ENCODE assay signal across 9 cellular contexts in the genomic region with DNA sequence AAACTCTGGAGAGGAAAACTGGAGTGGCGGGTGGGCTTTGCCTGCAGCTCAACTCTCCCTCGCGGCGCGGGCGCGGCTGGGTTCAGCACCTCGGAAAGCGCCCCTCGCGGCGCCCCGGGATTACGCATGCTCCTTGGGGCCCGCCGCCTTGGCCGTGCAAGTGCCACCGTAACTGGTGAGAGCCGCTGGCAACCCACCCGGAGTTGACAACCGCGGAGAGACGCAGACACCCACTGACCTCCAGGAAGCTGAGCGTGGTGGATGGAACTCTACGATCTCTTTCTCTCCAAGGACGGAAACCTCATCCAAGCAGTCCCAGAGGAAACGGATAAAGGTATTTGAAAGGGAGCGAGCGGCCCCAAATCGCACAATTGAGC. TPM values are rescaled to one million over a fixed set of nuclear protein-coding genes. Genes with fewer than 3 reads are reported as not detected.
DNase-seq lines count a peak whose midpoint lies in the region; ATAC-seq and TF ChIP-seq lines count a peak whose summit lies in the region.
"Had no signal": no experiment of that assay in that cellular context is flagged by ENCODE, and none has a peak within 500 bp of the region (broad histone marks: within the 10 kb centered on the region; RNA-seq: fewer than 3 reads in every experiment).

No MANE protein-coding gene starts in this region.

- peak; percentile 61 for ATAC-seq in CD4-positive, alpha-beta T cell (ENCODE audit: poor library complexity)
- ATAC-seq in RWPE2 (ENCODE audit: low read depth) (peak; percentile 48; the same call in 2 of the 3 replicates), GM21717 (IDR thresholded peaks at IDR 0.05; ENCODE audit: unreplicated experiment) (no peak)

- no peak overlapping the region for H3K27ac ChIP-seq in CD4-positive, alpha-beta T cell (ENCODE audit: low read depth, low read length)
- H3K27ac ChIP-seq in RWPE2 (ENCODE audit: poor library complexity, severe bottlenecking) (no peak overlapping the region), breast epithelium (no peak overlapping the region)

- peaks cover 56% of the 10 kb centered on the region for H3K27me3 ChIP-seq in CD4-positive, alpha-beta T cell (ENCODE audit: control insufficient read depth, insufficient read depth, low read length)
- H3K27me3 ChIP-seq in HAP-1 (ENCODE audit: low read depth): peaks cover 4% of the 10 kb centered on the region; the same call in 1 of the 2 replicates
- H3K27me3 ChIP-seq in RWPE2 (ENCODE audit: insufficient read depth, poor library complexity, severe bottlenecking): peaks cover 60% of the 10 kb centered on the region
- H3K27me3 ChIP-seq in breast epithelium: peaks cover 8 to 41% of the 10 kb centered on the region in 2 donors

- no peak for TF ChIP-seq CTCF in CD4-positive, alpha-beta T cell (IDR thresholded peaks at IDR 0.05)
- TF ChIP-seq CTCF in RWPE2 (IDR thresholded peaks at IDR 0.05; ENCODE audit: poor library complexity, severe bottlenecking): no peak
- peak in 1 of 3 donors; percentile 50 for TF ChIP-seq CTCF in breast epithelium (IDR thresholded peaks at IDR 0.05)

- H3K36me3 Mint-ChIP-seq in CD4-positive, alpha-beta T cell (ENCODE audit: low read depth): no peaks in the 10 kb centered on the region
- H3K36me3 Mint-ChIP-seq: IgD-negative memory B cell had no signal

- intact Hi-C loops in CD4-positive, alpha-beta T cell (cut with DNase I, micrococcal nuclease): loop anchor here in 1 of 2 experiments (10.0 kb wide), 1 partner anchor 351 kb away; no protein-coding TSS in a partner anchor
- intact Hi-C loops in breast epithelium (cut with DNase I; ENCODE audit: low total_unique reads): no loop called here

- no peak for TF ChIP-seq POLR2A in breast epithelium (IDR thresholded peaks at IDR 0.05)

- H3K4me3 ChIP-seq in HAP-1 (no peak overlapping the region), RWPE2 (ENCODE audit: severe bottlenecking) (no peak overlapping the region), breast epithelium (peak overlapping the region; percentile 20 to 64 (median 34))

- no peaks in the 10 kb centered on the region for H3K9me3 Mint-ChIP-seq in CD4-positive, alpha-beta T cell
- H3K9me3 Mint-ChIP-seq: IgD-negative memory B cell had no signal

- no peak overlapping the region for H3K27ac Mint-ChIP-seq in CD4-positive, alpha-beta T cell

- POLR2A ChIA-PET in CD4-positive, alpha-beta T cell (lab: Charles Lee): no interaction called here

- H3K27me3 Mint-ChIP-seq in CD4-positive, alpha-beta T cell: peaks cover 69% of the 10 kb centered on the region

- H3K36me3 ChIP-seq in HAP-1 (replicated peaks) (no peaks in the 10 kb centered on the region), RWPE2 (ENCODE audit: low read depth) (no peaks in the 10 kb centered on the region), breast epithelium (no peaks in the 10 kb centered on the region)

- no peaks in the 10 kb centered on the region for H3K9me3 ChIP-seq in CD4-positive, alpha-beta T cell (ENCODE audit: control insufficient read depth, low read length)
- H3K9me3 ChIP-seq in HAP-1 (no peaks in the 10 kb centered on the region), RWPE2 (ENCODE audit: severe bottlenecking) (no peaks in the 10 kb centered on the region), breast epithelium (no peaks in the 10 kb centered on the region)

- in situ Hi-C loops in HAP-1 (cut with MboI; ENCODE audit: low sequenced_read_pairs): loop anchor here (10.0 kb wide), 1 partner anchor 501 kb away; no protein-coding TSS in a partner anchor

- H3K4me1 ChIP-seq in HAP-1 (no peaks in the 10 kb centered on the region), RWPE2 (ENCODE audit: insufficient read depth, poor library complexity, severe bottlenecking) (peaks cover 5% of the 10 kb centered on the region), breast epithelium (peaks cover 0 to 4% of the 10 kb centered on the region in 2 donors)

- CTCF ChIA-PET in CD4-positive, alpha-beta T cell (lab: Charles Lee): interaction anchor here (2.6 kb wide), 1 partner anchor 501 kb away, joined by 13 read pairs; no protein-coding TSS in a partner anchor

- H3K4me1 Mint-ChIP-seq in CD4-positive, alpha-beta T cell (ENCODE audit: low read depth): no peaks in the 10 kb centered on the region

- no peak overlapping the region for H3K4me3 Mint-ChIP-seq in CD4-positive, alpha-beta T cell

- peak in 5 of 10 experiments; percentile 1 to 14 (median 7) for DNase-seq in CD4-positive, alpha-beta T cell
- peak; percentile 6 to 69 for DNase-seq in HAP-1 (ENCODE audit: low spot score in 2 of 2)
- peak; percentile 72 for DNase-seq in RWPE2 (ENCODE audit: low spot score)
- no peak for DNase-seq in breast epithelium (ENCODE audit: low spot score in 2 of 2)
- DNase-seq in iris pigment epithelial cell (ENCODE audit: low read depth): peak; percentile 68
- peak; percentile 15 to 26 (median 24) for DNase-seq in stimulated activated CD4-positive, alpha-beta T cell treated with anti-CD3 and anti-CD28 coated beads, Interleukin-12 subunit alpha, Interleukin-12 subunit beta, amount 100 ng/mL, for 48 hours (ENCODE audit: low read depth in 2 of 3, low spot score in 1 of 3)
- DNase-seq in SKM-1 (lab: John Stamatoyannopoulos, UW; ENCODE audit: unreplicated experiment): no peak

RNA-seq across cellular contexts. Expression of gene RXFP3, which starts 0.2 kb away (rescaled TPM):
- total RNA-seq in CD4-positive, alpha-beta T cell: not detected
- not detected for total RNA-seq in breast epithelium

RNA-seq across cellular contexts. Expression of gene ADAMTS12, which starts 44.2 kb away (rescaled TPM):
- total RNA-seq in CD4-positive, alpha-beta T cell: under 1 TPM in 1 of 2 experiments, not detected in 1; 0.06 TPM
- total RNA-seq in breast epithelium: 10 to 100 TPM in 2 of 3 donors, 1 to 10 TPM in 1; 4.4 to 17.4 (median 15.0) TPM

RNA-seq across cellular contexts. Expression of gene SLC45A2, which starts 48.5 kb away (rescaled TPM):
- not detected for total RNA-seq in CD4-positive, alpha-beta T cell
- total RNA-seq in breast epithelium: not detected

Comparison
In these comparisons a context has a peak if more than half of its experiments do, and no peak if none do; other contexts are left out.
1. DNase-seq: peak in HAP-1 (2 of 2), RWPE2 (single experiment), iris pigment epithelial cell (single experiment) and stimulated activated CD4-positive, alpha-beta T cell treated with anti-CD3 and anti-CD28 coated beads, Interleukin-12 subunit alpha, Interleukin-12 subunit beta, amount 100 ng/mL, for 48 hours (3 of 3); none in breast epithelium (0 of 2) and SKM-1 (single experiment).
2. H3K4me3 ChIP-seq: peak in breast epithelium (3 of 3); none in HAP-1 (single experiment) and RWPE2 (single experiment).
3. RNA of gene ADAMTS12, which starts 44.2 kb away (total RNA-seq): 4.4 to 17.4 TPM in breast epithelium; 0.06 TPM in CD4-positive, alpha-beta T cell; every median in the first group is over 4 times any median in the second.